Comparison of ENCODE assay signal across 13 cellular contexts in genomic region chr1:41656088-41656487, GRCh38.
DNase-seq lines count a peak whose midpoint lies in the region; ATAC-seq and TF ChIP-seq lines count a peak whose summit lies in the region.
"Had no signal": no experiment of that assay in that cellular context is flagged by ENCODE, and none has a peak within 500 bp of the region (broad histone marks: within the 10 kb centered on the region; RNA-seq: fewer than 3 reads in every experiment).

No MANE protein-coding gene starts in this region.

- peaks cover 0 to 54% (median under 1%) of the 10 kb centered on the region in 12 donors for H3K4me1 ChIP-seq in heart left ventricle
- peaks cover 0 to 4% of the 10 kb centered on the region in 2 donors for H3K4me1 ChIP-seq in right atrium auricular region

- peak overlapping the region in 2 of 5 experiments; percentile 12 to 67 for H3K4me3 Mint-ChIP-seq in brain
- H3K4me3 Mint-ChIP-seq in stimulated activated naive CD8-positive, alpha-beta T cell treated with anti-CD3 and anti-CD28 coated beads, Interleukin-15, amount 100 ng/mL, for 72 hours = peak overlapping the region in 1 of 2 donors; percentile 49
- H3K4me3 Mint-ChIP-seq in natural killer cell = no peak overlapping the region

- H3K27ac Mint-ChIP-seq in brain (peak overlapping the region; percentile 0 to 92 (median 79)), natural killer cell (peak overlapping the region in 1 of 2 donors; percentile 50)
- H3K27ac Mint-ChIP-seq in stimulated activated naive CD8-positive, alpha-beta T cell treated with anti-CD3 and anti-CD28 coated beads, Interleukin-15, amount 100 ng/mL, for 72 hours = peak overlapping the region; percentile 52 to 68

- peak overlapping the region in 1 of 12 donors; percentile 3 for H3K27ac ChIP-seq in heart left ventricle
- H3K27ac ChIP-seq in right atrium auricular region = no peak overlapping the region
- H3K27ac ChIP-seq: thoracic aorta had no signal

- H3K9me3 Mint-ChIP-seq in brain = peaks cover 0 to 2% (median 0%) of the 10 kb centered on the region in 5 experiments
- no peaks in the 10 kb centered on the region for H3K9me3 Mint-ChIP-seq in stimulated activated naive CD8-positive, alpha-beta T cell treated with anti-CD3 and anti-CD28 coated beads, Interleukin-15, amount 100 ng/mL, for 72 hours
- H3K9me3 Mint-ChIP-seq in natural killer cell = no peaks in the 10 kb centered on the region

- H3K4me1 Mint-ChIP-seq in brain (peaks cover 78% of the 10 kb centered on the region), natural killer cell (peaks cover 60 to 64% of the 10 kb centered on the region in 2 donors)
- peaks cover 84% of the 10 kb centered on the region for H3K4me1 Mint-ChIP-seq in stimulated activated naive CD8-positive, alpha-beta T cell treated with anti-CD3 and anti-CD28 coated beads, Interleukin-15, amount 100 ng/mL, for 72 hours

- WGBS in heart left ventricle, 4 donors = 77 to 86% (median 85%) methylated on average over 2 of the region's 2 CpGs

- ATAC-seq in heart left ventricle (peak in 3 of 4 donors; percentile 40 to 49 (median 48)), natural killer cell (no peak)
- ATAC-seq in stimulated activated naive CD8-positive, alpha-beta T cell treated with anti-CD3 and anti-CD28 coated beads, Interleukin-15, amount 100 ng/mL, for 72 hours = no peak
- ATAC-seq: PC-3 had no signal

- DNase-seq in heart left ventricle (no peak), right atrium auricular region (ENCODE audit: low spot score) (no peak), MV-4-11 (lab: John Stamatoyannopoulos, UW) (peak; percentile 74), NCI-H2029 (lab: John Stamatoyannopoulos, UW) (no peak), natural killer cell (no peak)
- no peak for DNase-seq in stimulated activated naive CD8-positive, alpha-beta T cell treated with anti-CD3 and anti-CD28 coated beads, Interleukin-15, amount 100 ng/mL, for 72 hours
- DNase-seq: NCI-H1930; NCI-H524 treated with DMSO at 0.1 percent for 48 hours; PC-3; SK-N-SH; stimulated activated CD4-positive, alpha-beta T cell treated with anti-CD3 and anti-CD28 coated beads, Interleukin-15, amount 100 ng/mL, for 24 hours had no signal

- no peak for TF ChIP-seq CTCF in heart left ventricle (IDR thresholded peaks at IDR 0.05)
- no peak for TF ChIP-seq CTCF in right atrium auricular region (IDR thresholded peaks at IDR 0.05)
- TF ChIP-seq CTCF in brain (conservative IDR thresholded peaks at IDR 0.05) = no peak
- TF ChIP-seq CTCF in natural killer cell (IDR thresholded peaks at IDR 0.05) = no peak

- H3K27me3 Mint-ChIP-seq in brain (peaks cover 13% of the 10 kb centered on the region), natural killer cell (ENCODE audit: low read depth in 2 of 2) (no peaks in the 10 kb centered on the region)
- no peaks in the 10 kb centered on the region for H3K27me3 Mint-ChIP-seq in stimulated activated naive CD8-positive, alpha-beta T cell treated with anti-CD3 and anti-CD28 coated beads, Interleukin-15, amount 100 ng/mL, for 72 hours

- H3K36me3 ChIP-seq in heart left ventricle (no peaks in the 10 kb centered on the region), right atrium auricular region (no peaks in the 10 kb centered on the region)
- H3K36me3 ChIP-seq: thoracic aorta had no signal

- TF ChIP-seq POLR2A in heart left ventricle (IDR thresholded peaks at IDR 0.05) = no peak

- H3K9me3 ChIP-seq in heart left ventricle (no peaks in the 10 kb centered on the region), right atrium auricular region (no peaks in the 10 kb centered on the region)
- H3K9me3 ChIP-seq: SK-N-SH, thoracic aorta had no signal

- no peak overlapping the region for H3K4me3 ChIP-seq in heart left ventricle
- H3K4me3 ChIP-seq in right atrium auricular region = no peak overlapping the region
- H3K4me3 ChIP-seq: thoracic aorta had no signal

- H3K27me3 ChIP-seq in heart left ventricle (no peaks in the 10 kb centered on the region), right atrium auricular region (no peaks in the 10 kb centered on the region)

- H3K36me3 Mint-ChIP-seq in brain = no peaks in the 10 kb centered on the region
- no peaks in the 10 kb centered on the region for H3K36me3 Mint-ChIP-seq in natural killer cell

- intact Hi-C loops in heart left ventricle (cut with DNase I) (no loop called here), natural killer cell (cut with micrococcal nuclease) (no loop called here)

Comparison
In these comparisons a context has a peak if more than half of its experiments do, and no peak if none do; other contexts are left out.
1. ATAC-seq: peak in heart left ventricle (3 of 4); none in stimulated activated naive CD8-positive, alpha-beta T cell treated with anti-CD3 and anti-CD28 coated beads, Interleukin-15, amount 100 ng/mL, for 72 hours (single experiment) and natural killer cell (0 of 3).